In genomic region chr9:593809-594208, GRCh38 we compare ENCODE assay signal across 19 cellular contexts.
DNase-seq lines count a peak whose midpoint lies in the region; ATAC-seq, FAIRE-seq and TF ChIP-seq lines count a peak whose summit lies in the region.
"Had no signal": no experiment of that assay in that cellular context is flagged by ENCODE, and none has a peak within 500 bp of the region (broad histone marks: within the 10 kb centered on the region; RNA-seq: fewer than 3 reads in every experiment).

No MANE protein-coding gene starts in this region.

- POLR2A ChIA-PET in A549 (lab: Yijun Ruan, JAX) (no interaction called here), Panc1 (lab: Charles Lee) (no interaction called here)

- TF ChIP-seq EP300 in A549 (IDR thresholded peaks at IDR 0.05), result no peak

- DNase-seq in A549 (ENCODE audit: low read depth in 1 of 2, low spot score in 1 of 2) (no peak), Panc1 (ENCODE audit: low read depth, low spot score) (no peak), heart right ventricle (no peak), left kidney (ENCODE audit: low read depth, low spot score) (peak; percentile 15)
- no peak for DNase-seq in stimulated activated CD4-positive, alpha-beta T cell treated with anti-CD3 and anti-CD28 coated beads, Interleukin-1b, Interleukin-23, amount 100 ng/mL, for 48 hours
- DNase-seq: BE2C; CD4-positive, alpha-beta memory T cell; COR-L47; DMS153; DMS79 treated with DMSO at 0.1 percent for 48 hours; EL; GOT3 had no signal

- WGBS in A549 (ENCODE audit: missing lambda C conversion rate), result 91% methylated on average over 2 of the region's 2 CpGs
- 57 to 73% methylated on average over 2 of the region's 2 CpGs for WGBS in heart right ventricle, 2 donors

- no peak for TF ChIP-seq RAD21 in A549 (conservative IDR thresholded peaks at IDR 0.05 in 1 of 2, IDR thresholded peaks at IDR 0.05 in 1 of 2)

- peaks cover 50% of the 10 kb centered on the region for H3K4me1 ChIP-seq in A549
- peaks cover 8% of the 10 kb centered on the region for H3K4me1 ChIP-seq in Panc1 (ENCODE audit: control insufficient read depth, insufficient read depth, low read length)
- H3K4me1 ChIP-seq in heart right ventricle, result peaks cover 8 to 57% (median 28%) of the 10 kb centered on the region in 9 donors
- H3K4me1 ChIP-seq: BE2C, HAP-1 had no signal

- CTCF ChIA-PET in A549 (lab: Yijun Ruan, JAX) (no interaction called here), Panc1 (lab: Charles Lee) (no interaction called here)

- ATAC-seq in A549 (no peak), Panc1 (no peak), heart right ventricle (peak; percentile 30 to 73 (median 52)), GM21737 (IDR thresholded peaks at IDR 0.05; ENCODE audit: unreplicated experiment) (no peak), esophagus mucosa (no peak)

- BruUV-seq in Panc1 (replicated peaks; lab: Mats Ljungman, UMichigan), result TSS peak; percentile 4

- peak overlapping the region; percentile 1; the same call in 2 of the 3 replicates for H3K4me2 ChIP-seq in A549

- H3K27me3 ChIP-seq in Panc1 (ENCODE audit: control insufficient read depth, insufficient read depth, low read length) (no peaks in the 10 kb centered on the region), heart right ventricle (no peaks in the 10 kb centered on the region)
- H3K27me3 ChIP-seq: BE2C had no signal

- no peak for TF ChIP-seq CTCF in A549 (IDR thresholded peaks at IDR 0.05)
- TF ChIP-seq CTCF in Panc1 (IDR thresholded peaks at IDR 0.05), result no peak
- TF ChIP-seq CTCF in heart right ventricle (IDR thresholded peaks at IDR 0.05), result no peak

- H3K4me3 ChIP-seq in A549 (no peak overlapping the region), Panc1 (ENCODE audit: low read depth in 2 of 2, low read length in 2 of 2) (no peak overlapping the region), heart right ventricle (peak overlapping the region in 8 of 10 donors; percentile 17 to 38 (median 36))
- H3K4me3 ChIP-seq: HAP-1 had no signal

- no peaks in the 10 kb centered on the region for H3K9me3 ChIP-seq in A549
- no peaks in the 10 kb centered on the region for H3K9me3 ChIP-seq in Panc1 (ENCODE audit: control insufficient read depth, insufficient read depth, low read depth, low read length)
- H3K9me3 ChIP-seq in heart right ventricle, result peaks cover 0 to 6% (median 0%) of the 10 kb centered on the region in 11 donors
- H3K9me3 ChIP-seq: BE2C, HAP-1 had no signal

- H3K36me3 ChIP-seq in Panc1 (ENCODE audit: control insufficient read depth, insufficient read depth, low read length) (no peaks in the 10 kb centered on the region), heart right ventricle (no peaks in the 10 kb centered on the region)
- H3K36me3 ChIP-seq: BE2C, HAP-1 had no signal

- TF ChIP-seq POLR2A in A549 (IDR thresholded peaks at IDR 0.05; ENCODE audit: low read length), result no peak

- H3K27ac ChIP-seq in A549 (no peak overlapping the region), Panc1 (ENCODE audit: low read length) (peak overlapping the region; percentile 65), heart right ventricle (peak overlapping the region; percentile 63 to 86 (median 81))
- H3K27ac ChIP-seq: C4-2B had no signal

- in situ Hi-C loops in Panc1 (cut with HindIII; ENCODE audit: low pct_unique_long_range_greater_than_20kb, low sequenced_read_pairs), result no loop called here

- intact Hi-C loops in Panc1 (cut with micrococcal nuclease; ENCODE audit: unreplicated experiment) (no loop called here), heart right ventricle (cut with DNase I) (loop anchor here in 3 of 10 donors (5.0 to 10.0 kb wide), 3 partner anchors 59 to 89 kb away; partner anchors contain the start of gene KANK1 (in 1 of the 3))

- FAIRE-seq in A549 (lab: Jason Lieb, UNC), result no peak
- FAIRE-seq: D721Med, G401.6, GM12891 had no signal

TF ChIP-seq in A549, 52 proteins besides CTCF, POLR2A, EP300 and RAD21:
- no peak for TF ChIP-seq SREBF2 (IDR thresholded peaks at IDR 0.05)
- no peak for TF ChIP-seq RNF2 (IDR thresholded peaks at IDR 0.05; ENCODE audit: borderline replicate concordance, low read depth)
- no peak for TF ChIP-seq ATOH8 (CRISPR knock-in tag; IDR thresholded peaks at IDR 0.05; ENCODE audit: low read depth)
- no peak for TF ChIP-seq JUNB (IDR thresholded peaks at IDR 0.05)
- TF ChIP-seq TFCP2L1 (CRISPR knock-in tag; IDR thresholded peaks at IDR 0.05), result no peak
- no peak for TF ChIP-seq PHF8 (IDR thresholded peaks at IDR 0.05; ENCODE audit: borderline replicate concordance, low read depth)
- no peak for TF ChIP-seq BHLHE40 (IDR thresholded peaks at IDR 0.05; ENCODE audit: low read depth, low read length)
- TF ChIP-seq MYC (IDR thresholded peaks at IDR 0.05; ENCODE audit: borderline replicate concordance, low read length), result no peak
- no peak for TF ChIP-seq ELK1 (IDR thresholded peaks at IDR 0.05; ENCODE audit: low read depth, low read length)
- TF ChIP-seq SMC3 (IDR thresholded peaks at IDR 0.05), result no peak
- TF ChIP-seq HEYL (CRISPR knock-in tag; IDR thresholded peaks at IDR 0.05), result no peak
- TF ChIP-seq HES2 (IDR thresholded peaks at IDR 0.05), result no peak

Comparison
In these comparisons a context has a peak if more than half of its experiments do, and no peak if none do; other contexts are left out.
1. ATAC-seq: peak in heart right ventricle (8 of 8); none in A549 (0 of 2), Panc1 (single experiment), GM21737 (single experiment) and esophagus mucosa (single experiment).
2. H3K27ac ChIP-seq: peak in Panc1 (single experiment) and heart right ventricle (10 of 10); none in A549 (0 of 2).
3. H3K4me3 ChIP-seq: peak in heart right ventricle (8 of 10); none in A549 (single experiment) and Panc1 (0 of 2).